ENCODE assay signal across 28 cellular contexts in the genomic region with DNA sequence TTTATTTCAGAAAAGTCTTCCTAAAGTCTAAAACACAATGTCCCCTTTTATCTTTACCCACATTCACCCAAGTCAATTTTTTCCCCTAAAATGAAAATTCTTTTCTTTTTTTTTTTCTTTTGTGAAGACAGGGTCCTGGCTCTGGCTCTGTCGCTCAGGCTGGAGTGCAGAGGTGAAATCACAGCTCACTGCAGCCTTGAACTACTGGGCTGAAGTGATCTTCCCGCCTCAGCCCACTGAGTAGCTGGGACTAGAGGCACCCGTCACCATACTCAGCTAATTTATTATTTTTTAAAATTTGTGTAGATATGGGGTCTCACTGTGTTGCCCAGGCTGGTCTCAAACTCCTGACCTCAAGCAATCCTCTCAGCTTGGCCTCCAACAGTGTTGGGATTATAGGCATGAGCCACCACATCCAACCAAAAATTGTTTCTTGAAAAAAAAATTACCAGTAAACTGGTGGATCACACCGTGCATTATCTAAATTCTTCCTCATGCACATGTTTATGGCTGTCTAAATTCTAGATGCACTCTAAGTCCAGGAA.
"Had no signal": no experiment of that assay in that cellular context is flagged by ENCODE, and none has a peak within 500 bp of the region (broad histone marks: within the 10 kb centered on the region; RNA-seq: fewer than 3 reads in every experiment).

No MANE protein-coding gene starts in this region.

- H3K9me3 ChIP-seq: ascending aorta, colonic mucosa, esophagus squamous epithelium, gastroesophageal sphincter had no signal

- DNase-seq: activated CD4-positive, alpha-beta memory T cell treated with anti-CD3 and anti-CD28 coated beads, Interleukin-2, amount 10 ng/mL, durations not matched to agents 7 days and 5 days; activated CD4-positive, alpha-beta T cell treated with anti-CD3 and anti-CD28 coated beads for 1 hour; activated CD4-positive, alpha-beta T cell treated with anti-CD3 and anti-CD28 coated beads for 4 hours; activated CD4-positive, alpha-beta T cell treated with anti-CD3 and anti-CD28 coated beads, Interleukin-2, amount 10 ng/mL, durations not matched to agents 7 days and 5 days; activated CD4-positive, alpha-beta T cell treated with anti-CD3 and anti-CD28 coated beads, Interleukin-2, amount 50 U/mL, for 4 hours; activated CD8-positive, alpha-beta memory T cell treated with anti-CD3 and anti-CD28 coated beads, Interleukin-2, amount 50 U/mL, for 48 hours; activated gamma-delta T cell; activated naive CD4-positive, alpha-beta T cell; activated naive CD4-positive, alpha-beta T cell treated with anti-CD3 and anti-CD28 coated beads, Interleukin-2, amount 10 ng/mL, durations not matched to agents 7 days and 5 days; activated naive CD8-positive, alpha-beta T cell treated with anti-CD3 and anti-CD28 coated beads, Interleukin-2, amount 10 ng/mL, durations not matched to agents 7 days and 5 days; activated T-cell treated with anti-CD3 and anti-CD28 coated beads for 4 hours; activated T-cell treated with anti-CD3 and anti-CD28 coated beads, Interleukin-2, amount 50 U/mL, for 24 hours; activated T-cell treated with anti-CD3 and anti-CD28 coated beads, Interleukin-2, amount 50 U/mL, for 72 hours; central memory CD4-positive, alpha-beta T cell; cerebellar nuclear complex; colonic mucosa; effector CD8-positive, alpha-beta T cell; esophagus squamous epithelium; foreskin melanocyte; T-helper 2 cell had no signal

- H3K4me1 ChIP-seq: ascending aorta, breast epithelium, colonic mucosa, esophagus squamous epithelium, gastroesophageal sphincter had no signal

- ATAC-seq: activated naive CD4-positive, alpha-beta T cell treated with anti-CD3 and anti-CD28 coated beads, Interleukin-2, amount 50 U/mL, for 72 hours; activated T-cell treated with anti-CD3 and anti-CD28 coated beads, Interleukin-2, amount 50 U/mL, for 72 hours; gastroesophageal sphincter had no signal

- FAIRE-seq: endometrium, endothelial cell of umbilical vein had no signal

- H3K36me3 ChIP-seq: ascending aorta, breast epithelium, cardiac muscle cell, colonic mucosa, esophagus squamous epithelium, gastroesophageal sphincter had no signal

- H3K27ac ChIP-seq: ascending aorta, breast epithelium, cardiac muscle cell, colonic mucosa, epithelial cell of prostate, esophagus squamous epithelium, gastroesophageal sphincter had no signal

- H3K27me3 ChIP-seq: ascending aorta, breast epithelium, cardiac muscle cell, colonic mucosa, esophagus squamous epithelium, gastroesophageal sphincter had no signal

- H3K4me3 ChIP-seq: ascending aorta, breast epithelium, cardiac muscle cell, colonic mucosa, esophagus squamous epithelium, gastroesophageal sphincter had no signal
